4 cellular contexts compared by ENCODE assay signal in the genomic region with DNA sequence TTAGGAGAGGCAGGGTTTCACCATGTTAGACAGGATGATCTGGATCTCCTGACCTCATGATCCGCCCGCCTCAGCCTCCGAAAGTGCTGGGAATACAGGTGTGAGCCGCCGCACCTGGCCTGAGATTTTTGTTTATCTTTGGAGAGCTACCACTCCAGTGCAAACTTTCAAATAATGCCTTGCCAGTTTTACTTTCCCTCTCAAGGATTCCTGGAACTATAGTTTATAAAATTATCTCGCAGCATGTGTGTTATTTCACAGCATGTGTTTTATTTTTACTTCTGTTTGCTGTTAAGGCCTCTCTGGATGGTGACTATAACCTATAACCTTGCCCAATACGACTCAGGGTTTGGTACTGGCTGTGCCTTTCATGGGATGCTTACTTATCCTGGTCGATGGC.
A peak's percentile ranks its signal among the peaks of the same experiment; 100 is the strongest.
DNase-seq lines count a peak whose midpoint lies in the region; ATAC-seq, FAIRE-seq and TF ChIP-seq lines count a peak whose summit lies in the region.
"Not testable (repeated sequence)": the region's sequence is repeated elsewhere in the genome, so short reads cannot be mapped to it uniquely, and the experiment has no call there.

No MANE protein-coding gene starts in this region.

- H3K36me3 ChIP-seq in body of pancreas (replicated peaks in 1 of 2; ENCODE audit: insufficient read depth in 1 of 2, low read depth in 2 of 2); mucosa of descending colon (ENCODE audit: low read depth); pancreas: not testable (repeated sequence)

- not testable (repeated sequence) for H3K27me3 ChIP-seq in body of pancreas, pancreas

- TF ChIP-seq CTCF in body of pancreas (IDR thresholded peaks at IDR 0.05); mucosa of descending colon (IDR thresholded peaks at IDR 0.05); pancreas (IDR thresholded peaks at IDR 0.05): not testable (repeated sequence)

- not testable (repeated sequence) for FAIRE-seq in pancreas (lab: Jason Lieb, UNC)

- WGBS in body of pancreas, 2 donors = 32 to 51% methylated on average over 8 of the region's 8 CpGs
- 17 to 25% methylated on average over 8 of the region's 8 CpGs for WGBS in pancreas, 2 donors

- H3K4me1 ChIP-seq in body of pancreas (peaks cover 46% of the 10 kb centered on the region), pancreas (peaks cover under 1 to 13% (median 3%) of the 10 kb centered on the region in 3 donors)
- not testable (repeated sequence) for H3K4me1 ChIP-seq in mucosa of descending colon (ENCODE audit: low read depth)

- peak; percentile 91 for ATAC-seq in body of pancreas
- ATAC-seq in mucosa of descending colon = peak; percentile 44
- ATAC-seq in pancreas = peak; percentile 88 to 94 (median 90)

- peak overlapping the region; percentile 46 to 86 (median 66) for H3K27ac ChIP-seq in body of pancreas
- H3K27ac ChIP-seq in pancreas = peak overlapping the region; percentile 27 to 81 (median 62)

- not testable (repeated sequence) for H3K4me3 ChIP-seq in body of pancreas, mucosa of descending colon, pancreas

- intact Hi-C loops in body of pancreas (cut with DNase I); mucosa of descending colon (cut with DNase I, micrococcal nuclease); pancreas (cut with DNase I): not testable (repeated sequence)

- TF ChIP-seq POLR2A in body of pancreas (IDR thresholded peaks at IDR 0.05) = peak in 1 of 3 donors; percentile 25

- H3K9me3 ChIP-seq in body of pancreas, mucosa of descending colon, pancreas: not testable (repeated sequence)

- DNase-seq in NCI-H69 (lab: John Stamatoyannopoulos, UW) (peak; percentile 11), body of pancreas (peak; percentile 80 to 90 (median 84)), pancreas (peak; percentile 74 to 88 (median 82))
- not testable (repeated sequence) for DNase-seq in mucosa of descending colon
